ENCODE assay signal across 1 cellular context in the genomic region with DNA sequence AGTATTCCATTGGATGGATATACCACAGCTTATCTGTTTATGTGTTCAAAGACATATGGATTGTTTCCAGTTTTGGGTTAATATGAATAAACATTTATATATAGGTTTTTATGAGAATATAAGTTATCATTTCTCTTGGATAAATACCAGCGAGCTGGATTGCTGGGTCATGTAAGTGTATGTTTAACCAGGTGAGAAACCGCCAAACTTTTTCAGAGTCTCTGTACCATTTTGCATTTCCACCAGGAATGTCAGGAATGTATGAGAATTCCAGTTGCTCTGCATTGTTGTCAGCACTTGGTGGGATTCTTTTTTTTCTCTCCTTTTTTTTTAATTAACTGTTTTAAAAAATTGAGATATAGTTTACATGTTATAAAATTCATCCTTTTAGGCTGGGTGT.
TF ChIP-seq lines count a peak whose summit lies in the region.

No MANE protein-coding gene starts in this region.

TF ChIP-seq in GM23338, 12 proteins besides CTCF, POLR2A, EP300 and RAD21 (continued from another document):
- TF ChIP-seq, protein P1, sequence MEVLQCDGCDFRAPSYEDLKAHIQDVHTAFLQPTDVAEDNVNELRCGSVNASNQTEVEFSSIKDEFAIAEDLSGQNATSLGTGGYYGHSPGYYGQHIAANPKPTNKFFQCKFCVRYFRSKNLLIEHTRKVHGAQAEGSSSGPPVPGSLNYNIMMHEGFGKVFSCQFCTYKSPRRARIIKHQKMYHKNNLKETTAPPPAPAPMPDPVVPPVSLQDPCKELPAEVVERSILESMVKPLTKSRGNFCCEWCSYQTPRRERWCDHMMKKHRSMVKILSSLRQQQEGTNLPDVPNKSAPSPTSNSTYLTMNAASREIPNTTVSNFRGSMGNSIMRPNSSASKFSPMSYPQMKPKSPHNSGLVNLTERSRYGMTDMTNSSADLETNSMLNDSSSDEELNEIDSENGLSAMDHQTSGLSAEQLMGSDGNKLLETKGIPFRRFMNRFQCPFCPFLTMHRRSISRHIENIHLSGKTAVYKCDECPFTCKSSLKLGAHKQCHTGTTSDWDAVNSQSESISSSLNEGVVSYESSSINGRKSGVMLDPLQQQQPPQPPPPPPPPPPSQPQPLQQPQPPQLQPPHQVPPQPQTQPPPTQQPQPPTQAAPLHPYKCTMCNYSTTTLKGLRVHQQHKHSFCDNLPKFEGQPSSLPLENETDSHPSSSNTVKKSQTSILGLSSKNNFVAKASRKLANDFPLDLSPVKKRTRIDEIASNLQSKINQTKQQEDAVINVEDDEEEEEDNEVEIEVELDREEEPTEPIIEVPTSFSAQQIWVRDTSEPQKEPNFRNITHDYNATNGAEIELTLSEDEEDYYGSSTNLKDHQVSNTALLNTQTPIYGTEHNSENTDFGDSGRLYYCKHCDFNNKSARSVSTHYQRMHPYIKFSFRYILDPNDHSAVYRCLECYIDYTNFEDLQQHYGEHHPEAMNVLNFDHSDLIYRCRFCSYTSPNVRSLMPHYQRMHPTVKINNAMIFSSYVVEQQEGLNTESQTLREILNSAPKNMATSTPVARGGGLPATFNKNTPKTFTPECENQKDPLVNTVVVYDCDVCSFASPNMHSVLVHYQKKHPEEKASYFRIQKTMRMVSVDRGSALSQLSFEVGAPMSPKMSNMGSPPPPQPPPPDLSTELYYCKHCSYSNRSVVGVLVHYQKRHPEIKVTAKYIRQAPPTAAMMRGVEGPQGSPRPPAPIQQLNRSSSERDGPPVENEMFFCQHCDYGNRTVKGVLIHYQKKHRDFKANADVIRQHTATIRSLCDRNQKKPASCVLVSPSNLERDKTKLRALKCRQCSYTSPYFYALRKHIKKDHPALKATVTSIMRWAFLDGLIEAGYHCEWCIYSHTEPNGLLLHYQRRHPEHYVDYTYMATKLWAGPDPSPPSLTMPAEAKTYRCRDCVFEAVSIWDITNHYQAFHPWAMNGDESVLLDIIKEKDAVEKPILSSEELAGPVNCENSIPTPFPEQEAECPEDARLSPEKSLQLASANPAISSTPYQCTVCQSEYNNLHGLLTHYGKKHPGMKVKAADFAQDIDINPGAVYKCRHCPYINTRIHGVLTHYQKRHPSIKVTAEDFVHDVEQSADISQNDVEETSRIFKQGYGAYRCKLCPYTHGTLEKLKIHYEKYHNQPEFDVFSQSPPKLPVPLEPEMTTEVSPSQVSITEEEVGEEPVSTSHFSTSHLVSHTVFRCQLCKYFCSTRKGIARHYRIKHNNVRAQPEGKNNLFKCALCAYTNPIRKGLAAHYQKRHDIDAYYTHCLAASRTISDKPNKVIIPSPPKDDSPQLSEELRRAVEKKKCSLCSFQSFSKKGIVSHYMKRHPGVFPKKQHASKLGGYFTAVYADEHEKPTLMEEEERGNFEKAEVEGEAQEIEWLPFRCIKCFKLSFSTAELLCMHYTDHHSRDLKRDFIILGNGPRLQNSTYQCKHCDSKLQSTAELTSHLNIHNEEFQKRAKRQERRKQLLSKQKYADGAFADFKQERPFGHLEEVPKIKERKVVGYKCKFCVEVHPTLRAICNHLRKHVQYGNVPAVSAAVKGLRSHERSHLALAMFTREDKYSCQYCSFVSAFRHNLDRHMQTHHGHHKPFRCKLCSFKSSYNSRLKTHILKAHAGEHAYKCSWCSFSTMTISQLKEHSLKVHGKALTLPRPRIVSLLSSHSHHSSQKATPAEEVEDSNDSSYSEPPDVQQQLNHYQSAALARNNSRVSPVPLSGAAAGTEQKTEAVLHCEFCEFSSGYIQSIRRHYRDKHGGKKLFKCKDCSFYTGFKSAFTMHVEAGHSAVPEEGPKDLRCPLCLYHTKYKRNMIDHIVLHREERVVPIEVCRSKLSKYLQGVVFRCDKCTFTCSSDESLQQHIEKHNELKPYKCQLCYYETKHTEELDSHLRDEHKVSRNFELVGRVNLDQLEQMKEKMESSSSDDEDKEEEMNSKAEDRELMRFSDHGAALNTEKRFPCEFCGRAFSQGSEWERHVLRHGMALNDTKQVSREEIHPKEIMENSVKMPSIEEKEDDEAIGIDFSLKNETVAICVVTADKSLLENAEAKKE (CRISPR knock-in tag; IDR thresholded peaks at IDR 0.05) = no peak
- TF ChIP-seq ZNF114 (CRISPR knock-in tag; IDR thresholded peaks at IDR 0.05) (no peak), STAT1 (IDR thresholded peaks at IDR 0.05; ENCODE audit: unreplicated experiment) (no peak), CREB1 (CRISPR knock-in tag; IDR thresholded peaks at IDR 0.05; ENCODE audit: low read depth) (no peak), ZNF331 (CRISPR knock-in tag; IDR thresholded peaks at IDR 0.05; ENCODE audit: low read depth) (no peak), POLR2AphosphoS5 (IDR thresholded peaks at IDR 0.05; ENCODE audit: low read depth) (no peak), EZH2phosphoT487 (IDR thresholded peaks at IDR 0.05; ENCODE audit: unreplicated experiment) (no peak)
- TF ChIP-seq, protein P2, sequence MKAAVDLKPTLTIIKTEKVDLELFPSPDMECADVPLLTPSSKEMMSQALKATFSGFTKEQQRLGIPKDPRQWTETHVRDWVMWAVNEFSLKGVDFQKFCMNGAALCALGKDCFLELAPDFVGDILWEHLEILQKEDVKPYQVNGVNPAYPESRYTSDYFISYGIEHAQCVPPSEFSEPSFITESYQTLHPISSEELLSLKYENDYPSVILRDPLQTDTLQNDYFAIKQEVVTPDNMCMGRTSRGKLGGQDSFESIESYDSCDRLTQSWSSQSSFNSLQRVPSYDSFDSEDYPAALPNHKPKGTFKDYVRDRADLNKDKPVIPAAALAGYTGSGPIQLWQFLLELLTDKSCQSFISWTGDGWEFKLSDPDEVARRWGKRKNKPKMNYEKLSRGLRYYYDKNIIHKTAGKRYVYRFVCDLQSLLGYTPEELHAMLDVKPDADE (IDR thresholded peaks at IDR 0.05) = no peak
